ENCODE assay signal across 1 cellular context in genomic region chr7:44325181-44325671, GRCh38.
TF ChIP-seq lines count a peak whose summit lies in the region.

Gene CAMK2B, minus strand, starts transcription at chr7:44325594. Its CDS starts 173 bp downstream, at chr7:44325421.

TF ChIP-seq in WTC11, 78 proteins besides CTCF, POLR2A, EP300 and RAD21 (continued from another document):
- no peak for TF ChIP-seq ZNF671 (CRISPR knock-in tag; IDR thresholded peaks at IDR 0.05)
- no peak for TF ChIP-seq MAX (CRISPR knock-in tag; IDR thresholded peaks at IDR 0.05)
- no peak for TF ChIP-seq TEAD1 (CRISPR knock-in tag; IDR thresholded peaks at IDR 0.05)
